In the genomic region with DNA sequence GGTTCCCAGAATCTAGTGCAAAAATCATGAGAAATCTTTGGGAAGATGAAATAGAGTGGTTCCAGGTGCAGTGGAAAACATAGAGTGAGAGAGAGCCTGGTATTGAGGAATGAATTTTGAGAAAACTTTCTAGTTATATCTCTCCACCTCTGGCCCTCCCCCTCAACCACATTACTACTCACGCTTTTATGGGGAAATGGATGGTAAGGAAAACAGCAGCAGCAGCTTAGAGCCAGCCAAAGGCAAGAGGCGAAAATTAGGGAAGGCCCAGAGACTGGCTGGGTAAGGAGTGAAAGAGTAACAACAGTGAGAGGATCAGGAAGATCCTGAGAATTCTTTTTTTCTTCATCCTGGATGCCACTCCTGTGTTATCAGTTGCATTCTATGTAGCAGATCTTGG, we compare ENCODE assay signal across 22 cellular contexts.
A peak's percentile ranks its signal among the peaks of the same experiment; 100 is the strongest.
DNase-seq lines count a peak whose midpoint lies in the region; ATAC-seq and TF ChIP-seq lines count a peak whose summit lies in the region.
"Had no signal": no experiment of that assay in that cellular context is flagged by ENCODE, and none has a peak within 500 bp of the region (broad histone marks: within the 10 kb centered on the region; RNA-seq: fewer than 3 reads in every experiment).

No MANE protein-coding gene starts in this region.

- H3F3A ChIP-seq in PC-3 (ENCODE audit: low read length, unreplicated experiment) = peaks cover 11% of the 10 kb centered on the region
- no peaks in the 10 kb centered on the region for H3F3A ChIP-seq in neural progenitor cell (ENCODE audit: low read depth)

- no peak overlapping the region for H3K4me3 ChIP-seq in PC-3 (ENCODE audit: low read length)
- H3K4me3 ChIP-seq in fibroblast of villous mesenchyme (ENCODE audit: low read depth, low read length) = no peak overlapping the region
- H3K4me3 ChIP-seq in gastrocnemius medialis = no peak overlapping the region
- no peak overlapping the region for H3K4me3 ChIP-seq in neural progenitor cell
- H3K4me3 ChIP-seq: BLaER1 treated with 17β-estradiol and CSF1 and Interleukin-3, amounts not matched to agents 10 nM and 100 nM; MG63 had no signal

- BruUV-seq in PC-3 (replicated peaks; lab: Mats Ljungman, UMichigan) = no TSS peak

- H3K27ac ChIP-seq in PC-3 (ENCODE audit: low read length) (0 out of 2 replicates have a peak overlapping the region, but pooled peaks have one; percentile 5), gastrocnemius medialis (peak overlapping the region; percentile 63 to 82 (median 80)), neural progenitor cell (no peak overlapping the region)
- H3K27ac ChIP-seq: BLaER1 treated with 17β-estradiol and CSF1 and Interleukin-3, amounts not matched to agents 10 nM and 100 nM had no signal

- H3K27ac Mint-ChIP-seq in neural progenitor cell = no peak overlapping the region
- H3K27ac Mint-ChIP-seq: activated CD8-positive, alpha-beta memory T cell treated with anti-CD3 and anti-CD28 coated beads, Interleukin-2, amount 10 ng/mL, durations not matched to agents 7 days and 5 days; activated naive CD4-positive, alpha-beta T cell treated with anti-CD3 and anti-CD28 coated beads for 36 hours; activated T-cell treated with anti-CD3 and anti-CD28 coated beads, Interleukin-2, amount 50 U/mL, for 72 hours; T-helper 1 cell treated with Interleukin-12 subunit alpha and Interleukin-12 subunit beta and Interleukin-4 antibody, amounts not matched to agents 30 μg/mL and 1 μg/mL, for 36 hours had no signal

- DNase-seq in EH (ENCODE audit: low read depth) (peak; percentile 31), PC-3 (no peak), fibroblast of villous mesenchyme (ENCODE audit: low read depth) (peak; percentile 42), gastrocnemius medialis (no peak), neural progenitor cell (ENCODE audit: low spot score) (no peak), OCI-M2 (lab: John Stamatoyannopoulos, UW; ENCODE audit: unreplicated experiment) (no peak), hepatic stellate cell (ENCODE audit: low spot score) (no peak), DMS79 treated with DMSO at 0.1 percent for 48 hours (lab: John Stamatoyannopoulos, UW) (no peak)
- DNase-seq: activated CD4-positive, alpha-beta T cell treated with anti-CD3 and anti-CD28 coated beads for 48 hours; activated CD8-positive, alpha-beta memory T cell treated with anti-CD3 and anti-CD28 coated beads, Interleukin-2, amount 10 ng/mL, durations not matched to agents 7 days and 5 days; activated naive CD4-positive, alpha-beta T cell treated with anti-CD3 and anti-CD28 coated beads for 36 hours; activated T-cell treated with anti-CD3 and anti-CD28 coated beads, Interleukin-2, amount 50 U/mL, for 72 hours; amniotic stem cell; Calu3; effector memory CD4-positive, alpha-beta T cell; kidney glomerular epithelial cell; MG63; NCI-H146; NCI-H510A treated with DMSO at 0.1 percent for 48 hours; nucleus accumbens had no signal

- CTCF ChIA-PET in PC-3 (lab: Charles Lee) = no interaction called here

- no peak for ATAC-seq in PC-3
- ATAC-seq in gastrocnemius medialis = peak in 1 of 2 donors; percentile 28
- ATAC-seq: activated CD8-positive, alpha-beta memory T cell treated with anti-CD3 and anti-CD28 coated beads, Interleukin-2, amount 10 ng/mL, durations not matched to agents 7 days and 5 days; activated T-cell treated with anti-CD3 and anti-CD28 coated beads, Interleukin-2, amount 50 U/mL, for 72 hours had no signal

- no peak overlapping the region for H3K9ac ChIP-seq in PC-3 (ENCODE audit: low read length)
- H3K9ac ChIP-seq in neural progenitor cell = no peak overlapping the region
- H3K9ac ChIP-seq: BLaER1 treated with 17β-estradiol and CSF1 and Interleukin-3, amounts not matched to agents 10 nM and 100 nM had no signal

- peaks cover 9% of the 10 kb centered on the region for H3K4me1 Mint-ChIP-seq in neural progenitor cell
- H3K4me1 Mint-ChIP-seq: activated CD8-positive, alpha-beta memory T cell treated with anti-CD3 and anti-CD28 coated beads, Interleukin-2, amount 10 ng/mL, durations not matched to agents 7 days and 5 days had no signal

- H3K27me3 ChIP-seq in PC-3 (ENCODE audit: low read length) = no peaks in the 10 kb centered on the region
- no peaks in the 10 kb centered on the region for H3K27me3 ChIP-seq in gastrocnemius medialis
- H3K27me3 ChIP-seq in neural progenitor cell = no peaks in the 10 kb centered on the region
- H3K27me3 ChIP-seq: BLaER1 treated with 17β-estradiol and CSF1 and Interleukin-3, amounts not matched to agents 10 nM and 100 nM; MG63 had no signal

- in situ Hi-C loops in gastrocnemius medialis (cut with MboI; ENCODE audit: low sequenced_read_pairs in 4 of 4) = loop anchor here in 3 of 4 donors (25.0 kb wide), 1 partner anchor 614 kb away; no protein-coding TSS in a partner anchor

- no peaks in the 10 kb centered on the region for H3K36me3 Mint-ChIP-seq in neural progenitor cell
- H3K36me3 Mint-ChIP-seq: activated CD8-positive, alpha-beta memory T cell treated with anti-CD3 and anti-CD28 coated beads, Interleukin-2, amount 10 ng/mL, durations not matched to agents 7 days and 5 days had no signal

- peaks cover 2% of the 10 kb centered on the region for H3K9me3 Mint-ChIP-seq in neural progenitor cell
- H3K9me3 Mint-ChIP-seq: activated naive CD4-positive, alpha-beta T cell treated with anti-CD3 and anti-CD28 coated beads for 36 hours; activated T-cell treated with anti-CD3 and anti-CD28 coated beads, Interleukin-2, amount 50 U/mL, for 72 hours; T-helper 1 cell treated with Interleukin-12 subunit alpha and Interleukin-12 subunit beta and Interleukin-4 antibody, amounts not matched to agents 30 μg/mL and 1 μg/mL, for 36 hours had no signal

- no peak for TF ChIP-seq CTCF in PC-3 (conservative IDR thresholded peaks at IDR 0.05; ENCODE audit: low read depth, low read length)
- TF ChIP-seq CTCF in fibroblast of villous mesenchyme (IDR thresholded peaks at IDR 0.05; ENCODE audit: insufficient read depth, low read depth, low read length) = no peak
- no peak for TF ChIP-seq CTCF in gastrocnemius medialis (IDR thresholded peaks at IDR 0.05 in 4 of 5, conservative IDR thresholded peaks at IDR 0.05 in 1 of 5)
- no peak for TF ChIP-seq CTCF in neural progenitor cell (IDR thresholded peaks at IDR 0.05)

- H2AFZ ChIP-seq in PC-3 (ENCODE audit: low read length) = no peak overlapping the region
- H2AFZ ChIP-seq in neural progenitor cell (replicated peaks) = no peak overlapping the region

- H3K4me1 ChIP-seq in PC-3 (ENCODE audit: insufficient read depth, low read length) (peaks cover 45% of the 10 kb centered on the region), gastrocnemius medialis (peaks cover 27 to 61% of the 10 kb centered on the region in 2 donors), neural progenitor cell (no peaks in the 10 kb centered on the region)

- no peak overlapping the region for H3K4me2 ChIP-seq in PC-3 (ENCODE audit: low read length)
- no peak overlapping the region for H3K4me2 ChIP-seq in neural progenitor cell

- no peaks in the 10 kb centered on the region for H4K20me1 ChIP-seq in PC-3 (ENCODE audit: low read length)
- no peaks in the 10 kb centered on the region for H4K20me1 ChIP-seq in neural progenitor cell (ENCODE audit: low read depth)
- H4K20me1 ChIP-seq: BLaER1 treated with 17β-estradiol and CSF1 and Interleukin-3, amounts not matched to agents 10 nM and 100 nM had no signal

- POLR2A ChIA-PET in PC-3 (lab: Charles Lee; ENCODE audit: unreplicated experiment) = no interaction called here

- TF ChIP-seq POLR2A in gastrocnemius medialis (IDR thresholded peaks at IDR 0.05) = no peak

- no peaks in the 10 kb centered on the region for H3K9me2 ChIP-seq in PC-3 (replicated peaks; ENCODE audit: low read length)

- H3K36me3 ChIP-seq in PC-3 (ENCODE audit: low read depth, low read length) = no peaks in the 10 kb centered on the region
- no peaks in the 10 kb centered on the region for H3K36me3 ChIP-seq in gastrocnemius medialis
- H3K36me3 ChIP-seq in neural progenitor cell = no peaks in the 10 kb centered on the region
- H3K36me3 ChIP-seq: BLaER1 treated with 17β-estradiol and CSF1 and Interleukin-3, amounts not matched to agents 10 nM and 100 nM; MG63 had no signal

- no peak overlapping the region for H3K4me3 Mint-ChIP-seq in neural progenitor cell
- H3K4me3 Mint-ChIP-seq: activated CD8-positive, alpha-beta memory T cell treated with anti-CD3 and anti-CD28 coated beads, Interleukin-2, amount 10 ng/mL, durations not matched to agents 7 days and 5 days; activated naive CD4-positive, alpha-beta T cell treated with anti-CD3 and anti-CD28 coated beads for 36 hours; activated T-cell treated with anti-CD3 and anti-CD28 coated beads, Interleukin-2, amount 50 U/mL, for 72 hours; T-helper 1 cell treated with Interleukin-12 subunit alpha and Interleukin-12 subunit beta and Interleukin-4 antibody, amounts not matched to agents 30 μg/mL and 1 μg/mL, for 36 hours had no signal

- intact Hi-C loops in PC-3 (cut with micrococcal nuclease) (no loop called here), gastrocnemius medialis (cut with DNase I; ENCODE audit: low total_unique reads) (loop anchor here (2.0 kb wide), 2 partner anchors 79 to 137 kb away; no protein-coding TSS in a partner anchor)

- H3K9me3 ChIP-seq in PC-3 (ENCODE audit: low read length) (no peaks in the 10 kb centered on the region), gastrocnemius medialis (no peaks in the 10 kb centered on the region), neural progenitor cell (ENCODE audit: low read depth) (no peaks in the 10 kb centered on the region)
- H3K9me3 ChIP-seq: MG63 had no signal

- no peaks in the 10 kb centered on the region for H3K27me3 Mint-ChIP-seq in neural progenitor cell (ENCODE audit: insufficient read depth, low read depth)

- H3K79me2 ChIP-seq in PC-3 (ENCODE audit: low read length) (no peaks in the 10 kb centered on the region), neural progenitor cell (ENCODE audit: low read depth) (no peaks in the 10 kb centered on the region)

Comparison
In these comparisons a context has a peak if more than half of its experiments do, and no peak if none do; other contexts are left out.
1. DNase-seq: peak in EH (single experiment) and fibroblast of villous mesenchyme (single experiment); none in PC-3 (single experiment), gastrocnemius medialis (0 of 2), neural progenitor cell (single experiment), OCI-M2 (single experiment), hepatic stellate cell (single experiment) and DMS79 treated with DMSO at 0.1 percent for 48 hours (single experiment).